In the genomic region with DNA sequence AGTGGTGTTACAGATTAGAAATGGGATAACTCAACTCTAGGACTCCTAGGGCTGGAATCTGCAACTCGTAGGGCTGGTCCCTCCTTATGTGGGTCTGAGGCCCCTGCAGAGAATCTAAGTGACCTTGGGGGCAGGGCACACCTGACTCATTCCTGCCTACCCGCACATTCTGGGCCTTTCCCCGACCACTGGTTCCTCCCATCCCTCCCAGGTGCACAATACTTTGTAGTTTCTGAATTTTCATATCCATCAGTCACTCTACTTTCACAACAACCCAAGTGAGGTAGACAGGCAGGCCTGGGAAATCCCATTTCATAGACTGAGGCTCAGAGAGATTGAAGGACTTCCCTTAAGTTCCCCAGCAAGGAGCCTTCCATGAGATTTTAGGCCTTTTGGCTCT, we compare ENCODE assay signal across 11 cellular contexts. TPM values are rescaled to one million over a fixed set of nuclear protein-coding genes. Genes with fewer than 3 reads are reported as not detected.
DNase-seq lines count a peak whose midpoint lies in the region; ATAC-seq and TF ChIP-seq lines count a peak whose summit lies in the region.
"Had no signal": no experiment of that assay in that cellular context is flagged by ENCODE, and none has a peak within 500 bp of the region (broad histone marks: within the 10 kb centered on the region; RNA-seq: fewer than 3 reads in every experiment).

No MANE protein-coding gene starts in this region.

- H3K9me3 ChIP-seq in right atrium auricular region = no peaks in the 10 kb centered on the region
- H3K9me3 ChIP-seq: right lobe of liver had no signal

- H3K27me3 Mint-ChIP-seq in activated T-helper 1 cell treated with anti-CD3 and anti-CD28 coated beads, Interleukin-12 subunit alpha, Interleukin-12 subunit beta, Interleukin-2, Interleukin-4 antibody, amounts not matched to agents 30 ng/mL and 10 ng/mL and 1 ng/mL, durations not matched to agents 14 hours and 24 hours and 36 hours (ENCODE audit: insufficient read depth) = peaks cover 28% of the 10 kb centered on the region

- no peaks in the 10 kb centered on the region for H3K9me3 Mint-ChIP-seq in activated T-helper 1 cell treated with anti-CD3 and anti-CD28 coated beads, Interleukin-12 subunit alpha, Interleukin-12 subunit beta, Interleukin-2, Interleukin-4 antibody, amounts not matched to agents 30 ng/mL and 10 ng/mL and 1 ng/mL, durations not matched to agents 14 hours and 24 hours and 36 hours

- H3K4me1 Mint-ChIP-seq in activated T-helper 1 cell treated with anti-CD3 and anti-CD28 coated beads, Interleukin-12 subunit alpha, Interleukin-12 subunit beta, Interleukin-2, Interleukin-4 antibody, amounts not matched to agents 30 ng/mL and 10 ng/mL and 1 ng/mL, durations not matched to agents 14 hours and 24 hours and 36 hours (ENCODE audit: low read depth) = peaks cover 19% of the 10 kb centered on the region

- no peaks in the 10 kb centered on the region for H3K27me3 ChIP-seq in right atrium auricular region
- H3K27me3 ChIP-seq: right lobe of liver had no signal

- no peak overlapping the region for H3K27ac Mint-ChIP-seq in activated T-helper 1 cell treated with anti-CD3 and anti-CD28 coated beads, Interleukin-12 subunit alpha, Interleukin-12 subunit beta, Interleukin-2, Interleukin-4 antibody, amounts not matched to agents 30 ng/mL and 10 ng/mL and 1 ng/mL, durations not matched to agents 14 hours and 24 hours and 36 hours

- peak; percentile 69 for ATAC-seq in HG02973 (IDR thresholded peaks at IDR 0.05; ENCODE audit: unreplicated experiment)

- no peak overlapping the region for H3K4me3 ChIP-seq in right atrium auricular region
- H3K4me3 ChIP-seq: right lobe of liver had no signal

- peaks cover 0 to 17% of the 10 kb centered on the region in 2 donors for H3K4me1 ChIP-seq in right atrium auricular region

- intact Hi-C loops in activated T-helper 1 cell treated with anti-CD3 and anti-CD28 coated beads, Interleukin-12 subunit alpha, Interleukin-12 subunit beta, Interleukin-2, Interleukin-4 antibody, amounts not matched to agents 30 ng/mL and 10 ng/mL and 1 ng/mL, durations not matched to agents 14 hours and 24 hours and 36 hours (cut with micrococcal nuclease) = no loop called here

- DNase-seq in GM10266 (ENCODE audit: extremely low spot score) (peak; percentile 76), GM19238 (ENCODE audit: insufficient read length, low spot score) (peak; percentile 50), caudate nucleus (lab: John Stamatoyannopoulos, UW) (no peak), amniotic stem cell (lab: John Stamatoyannopoulos, UW) (no peak), right atrium auricular region (ENCODE audit: low spot score) (no peak), T-helper 9 cell (no peak)
- no peak for DNase-seq in activated T-helper 1 cell treated with anti-CD3 and anti-CD28 coated beads, Interleukin-12 subunit alpha, Interleukin-12 subunit beta, Interleukin-2, Interleukin-4 antibody, amounts not matched to agents 30 ng/mL and 10 ng/mL and 1 ng/mL, durations not matched to agents 14 hours and 24 hours and 36 hours (ENCODE audit: low spot score)
- DNase-seq: cerebellar nuclear complex had no signal

- H3K27ac ChIP-seq in caudate nucleus (ENCODE audit: low read depth, low read length) (peak overlapping the region; percentile 78), right atrium auricular region (no peak overlapping the region)
- H3K27ac ChIP-seq: right lobe of liver had no signal

- H3K4me3 Mint-ChIP-seq in activated T-helper 1 cell treated with anti-CD3 and anti-CD28 coated beads, Interleukin-12 subunit alpha, Interleukin-12 subunit beta, Interleukin-2, Interleukin-4 antibody, amounts not matched to agents 30 ng/mL and 10 ng/mL and 1 ng/mL, durations not matched to agents 14 hours and 24 hours and 36 hours = no peak overlapping the region

- peaks cover 9% of the 10 kb centered on the region for H3K36me3 ChIP-seq in right atrium auricular region

- TF ChIP-seq CTCF in GM10266 (IDR thresholded peaks at IDR 0.05; ENCODE audit: control insufficient read depth, insufficient read depth, low read depth, missing control alignments) (no peak), right atrium auricular region (IDR thresholded peaks at IDR 0.05) (no peak)

- H3K36me3 Mint-ChIP-seq in activated T-helper 1 cell treated with anti-CD3 and anti-CD28 coated beads, Interleukin-12 subunit alpha, Interleukin-12 subunit beta, Interleukin-2, Interleukin-4 antibody, amounts not matched to agents 30 ng/mL and 10 ng/mL and 1 ng/mL, durations not matched to agents 14 hours and 24 hours and 36 hours (ENCODE audit: low read depth) = peaks cover 3% of the 10 kb centered on the region

RNA-seq across cellular contexts. Expression of a gene that starts 1.5 kb away (rescaled TPM):
- total RNA-seq in activated T-helper 1 cell treated with anti-CD3 and anti-CD28 coated beads, Interleukin-12 subunit alpha, Interleukin-12 subunit beta, Interleukin-2, Interleukin-4 antibody, amounts not matched to agents 30 ng/mL and 10 ng/mL and 1 ng/mL, durations not matched to agents 14 hours and 24 hours and 36 hours = 2.8 and 3.0 TPM in 2 replicates
- 1 to 10 TPM; 1.5 to 4.0 TPM for total RNA-seq in right atrium auricular region

RNA-seq across cellular contexts. Expression of a gene that starts 34.5 kb away (rescaled TPM):
- not detected in 2 replicates for total RNA-seq in activated T-helper 1 cell treated with anti-CD3 and anti-CD28 coated beads, Interleukin-12 subunit alpha, Interleukin-12 subunit beta, Interleukin-2, Interleukin-4 antibody, amounts not matched to agents 30 ng/mL and 10 ng/mL and 1 ng/mL, durations not matched to agents 14 hours and 24 hours and 36 hours
- total RNA-seq in right atrium auricular region = not detected
- total RNA-seq: NCI-H460, right lobe of liver had no signal

Comparison
In these comparisons a context has a peak if more than half of its experiments do, and no peak if none do; other contexts are left out.
1. DNase-seq: peak in GM10266 (single experiment) and GM19238 (single experiment); none in caudate nucleus (0 of 61), activated T-helper 1 cell treated with anti-CD3 and anti-CD28 coated beads, Interleukin-12 subunit alpha, Interleukin-12 subunit beta, Interleukin-2, Interleukin-4 antibody, amounts not matched to agents 30 ng/mL and 10 ng/mL and 1 ng/mL, durations not matched to agents 14 hours and 24 hours and 36 hours (single experiment), amniotic stem cell (single experiment), right atrium auricular region (single experiment) and T-helper 9 cell (single experiment).